In the genomic region with DNA sequence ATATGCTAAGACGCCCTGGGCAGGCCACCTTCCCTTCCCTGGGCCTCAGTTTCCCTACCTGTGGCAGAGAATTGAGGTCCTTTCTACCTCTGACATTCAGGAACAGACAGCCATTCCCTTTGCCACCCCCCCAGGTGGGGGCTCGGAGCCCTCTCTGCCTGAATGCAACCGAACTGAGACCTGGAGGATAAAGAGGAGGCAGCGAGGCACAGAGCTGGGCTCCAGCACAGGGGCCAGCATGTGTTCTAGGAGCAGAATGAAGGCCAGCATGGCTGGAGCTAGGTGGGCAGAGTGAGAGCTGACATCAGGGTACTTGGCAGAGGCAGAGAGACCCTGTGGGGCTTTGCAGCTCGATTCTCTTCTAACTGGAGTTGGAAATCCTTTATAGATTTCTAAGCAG, we compare ENCODE assay signal across 21 cellular contexts. TPM values are rescaled to one million over a fixed set of nuclear protein-coding genes. Genes with fewer than 3 reads are reported as not detected.
DNase-seq lines count a peak whose midpoint lies in the region; ATAC-seq and TF ChIP-seq lines count a peak whose summit lies in the region.
"Had no signal": no experiment of that assay in that cellular context is flagged by ENCODE, and none has a peak within 500 bp of the region (broad histone marks: within the 10 kb centered on the region; RNA-seq: fewer than 3 reads in every experiment).

No MANE protein-coding gene starts in this region.

- H3K27me3 Mint-ChIP-seq in stimulated activated memory B cell treated with anti-CD40 and anti-IgM and Interleukin-4, amounts not matched to agents 10 μg/mL and 1 μg/mL and 100 μg/mL, for 72 hours: no peaks in the 10 kb centered on the region
- peaks cover 2% of the 10 kb centered on the region for H3K27me3 Mint-ChIP-seq in activated T-helper 1 cell treated with anti-CD3 and anti-CD28 coated beads, Interleukin-12 subunit alpha, Interleukin-12 subunit beta, Interleukin-2, Interleukin-4 antibody, amounts not matched to agents 30 ng/mL and 10 ng/mL and 1 ng/mL, durations not matched to agents 14 hours and 24 hours and 36 hours (ENCODE audit: insufficient read depth)
- H3K27me3 Mint-ChIP-seq: IgD-negative memory B cell had no signal

- H3K27ac ChIP-seq in RWPE1 (peak overlapping the region; percentile 55; the same call in 1 of the 2 replicates), lower lobe of right lung (peak overlapping the region; percentile 0)
- H3K27ac ChIP-seq: 22Rv1; BLaER1 treated with 17β-estradiol and CSF1 and Interleukin-3, amounts not matched to agents 10 nM and 100 nM had no signal

- H3K4me3 ChIP-seq in lower lobe of right lung: no peak overlapping the region
- H3K4me3 ChIP-seq: BLaER1 treated with 17β-estradiol and CSF1 and Interleukin-3, amounts not matched to agents 10 nM and 100 nM had no signal

- ATAC-seq in lower lobe of right lung: no peak
- ATAC-seq in stimulated activated memory B cell treated with anti-CD40 and anti-IgM and Interleukin-4, amounts not matched to agents 10 μg/mL and 1 μg/mL and 100 μg/mL, for 72 hours: no peak
- ATAC-seq in Right ventricle myocardium inferior: no peak
- ATAC-seq: PC-3, SK-N-SH treated with all-trans-retinoic acid at 6 μM for 48 hours had no signal

- no peaks in the 10 kb centered on the region for H3K9me3 ChIP-seq in lower lobe of right lung

- peaks cover 7% of the 10 kb centered on the region for H3K9me3 Mint-ChIP-seq in stimulated activated memory B cell treated with anti-CD40 and anti-IgM and Interleukin-4, amounts not matched to agents 10 μg/mL and 1 μg/mL and 100 μg/mL, for 72 hours
- H3K9me3 Mint-ChIP-seq in activated T-helper 1 cell treated with anti-CD3 and anti-CD28 coated beads, Interleukin-12 subunit alpha, Interleukin-12 subunit beta, Interleukin-2, Interleukin-4 antibody, amounts not matched to agents 30 ng/mL and 10 ng/mL and 1 ng/mL, durations not matched to agents 14 hours and 24 hours and 36 hours: peaks cover 29% of the 10 kb centered on the region

- no peak overlapping the region for H3K4me3 Mint-ChIP-seq in stimulated activated memory B cell treated with anti-CD40 and anti-IgM and Interleukin-4, amounts not matched to agents 10 μg/mL and 1 μg/mL and 100 μg/mL, for 72 hours
- H3K4me3 Mint-ChIP-seq in activated T-helper 1 cell treated with anti-CD3 and anti-CD28 coated beads, Interleukin-12 subunit alpha, Interleukin-12 subunit beta, Interleukin-2, Interleukin-4 antibody, amounts not matched to agents 30 ng/mL and 10 ng/mL and 1 ng/mL, durations not matched to agents 14 hours and 24 hours and 36 hours: no peak overlapping the region

- CTCF ChIA-PET in RWPE1 (lab: Yijun Ruan, JAX): interaction anchor here (1.0 to 1.3 kb wide), 4 partner anchors 14 to 131 kb away, joined by 3 to 6 read pairs (median 4); no protein-coding TSS in a partner anchor

- H3K4me1 Mint-ChIP-seq in stimulated activated memory B cell treated with anti-CD40 and anti-IgM and Interleukin-4, amounts not matched to agents 10 μg/mL and 1 μg/mL and 100 μg/mL, for 72 hours: peaks cover 33% of the 10 kb centered on the region
- peaks cover 38% of the 10 kb centered on the region for H3K4me1 Mint-ChIP-seq in activated T-helper 1 cell treated with anti-CD3 and anti-CD28 coated beads, Interleukin-12 subunit alpha, Interleukin-12 subunit beta, Interleukin-2, Interleukin-4 antibody, amounts not matched to agents 30 ng/mL and 10 ng/mL and 1 ng/mL, durations not matched to agents 14 hours and 24 hours and 36 hours (ENCODE audit: low read depth)

- H3K36me3 ChIP-seq in lower lobe of right lung: peaks cover 17% of the 10 kb centered on the region

- POLR2A ChIA-PET in RWPE1 (lab: Yijun Ruan, JAX; ENCODE audit: low non-redundant PET): no interaction called here

- TF ChIP-seq CTCF in RWPE1 (conservative IDR thresholded peaks at IDR 0.05; ENCODE audit: low read depth): no peak
- no peak for TF ChIP-seq CTCF in lower lobe of right lung (IDR thresholded peaks at IDR 0.05)

- H3K4me1 ChIP-seq in lower lobe of right lung: peaks cover 27% of the 10 kb centered on the region

- H3K36me3 Mint-ChIP-seq in stimulated activated memory B cell treated with anti-CD40 and anti-IgM and Interleukin-4, amounts not matched to agents 10 μg/mL and 1 μg/mL and 100 μg/mL, for 72 hours: peaks cover 6% of the 10 kb centered on the region
- peaks cover 14% of the 10 kb centered on the region for H3K36me3 Mint-ChIP-seq in activated T-helper 1 cell treated with anti-CD3 and anti-CD28 coated beads, Interleukin-12 subunit alpha, Interleukin-12 subunit beta, Interleukin-2, Interleukin-4 antibody, amounts not matched to agents 30 ng/mL and 10 ng/mL and 1 ng/mL, durations not matched to agents 14 hours and 24 hours and 36 hours (ENCODE audit: low read depth)

- intact Hi-C loops in lower lobe of right lung (cut with DNase I): no loop called here
- intact Hi-C loops in Right ventricle myocardium inferior (cut with DNase I): no loop called here
- intact Hi-C loops in activated T-helper 1 cell treated with anti-CD3 and anti-CD28 coated beads, Interleukin-12 subunit alpha, Interleukin-12 subunit beta, Interleukin-2, Interleukin-4 antibody, amounts not matched to agents 30 ng/mL and 10 ng/mL and 1 ng/mL, durations not matched to agents 14 hours and 24 hours and 36 hours (cut with micrococcal nuclease): no loop called here

- DNase-seq in activated CD8-positive, alpha-beta memory T cell treated with anti-CD3 and anti-CD28 coated beads, Interleukin-2, amount 50 U/mL, for 48 hours: peak; percentile 33
- no peak for DNase-seq in activated CD8-positive, alpha-beta memory T cell treated with anti-CD3 and anti-CD28 coated beads for 24 hours
- no peak for DNase-seq in RWPE1 (ENCODE audit: low spot score)
- no peak for DNase-seq in lower lobe of right lung
- DNase-seq in Right ventricle myocardium inferior (ENCODE audit: missing footprints): no peak
- DNase-seq in NCI-H510A (lab: John Stamatoyannopoulos, UW): no peak
- DNase-seq in activated T-helper 1 cell treated with anti-CD3 and anti-CD28 coated beads, Interleukin-12 subunit alpha, Interleukin-12 subunit beta, Interleukin-2, Interleukin-4 antibody, amounts not matched to agents 30 ng/mL and 10 ng/mL and 1 ng/mL, durations not matched to agents 14 hours and 24 hours and 36 hours (ENCODE audit: low spot score): no peak
- DNase-seq: ACHN, EL, GF-D8, MV-4-11, NCI-H1105 treated with DMSO at 0.1 percent for 48 hours, NCI-H2081, NCI-H2171, NCI-H526 treated with DMSO at 0.1 percent for 48 hours had no signal

- peak overlapping the region; percentile 18 for H3K27ac Mint-ChIP-seq in stimulated activated memory B cell treated with anti-CD40 and anti-IgM and Interleukin-4, amounts not matched to agents 10 μg/mL and 1 μg/mL and 100 μg/mL, for 72 hours
- no peak overlapping the region for H3K27ac Mint-ChIP-seq in activated T-helper 1 cell treated with anti-CD3 and anti-CD28 coated beads, Interleukin-12 subunit alpha, Interleukin-12 subunit beta, Interleukin-2, Interleukin-4 antibody, amounts not matched to agents 30 ng/mL and 10 ng/mL and 1 ng/mL, durations not matched to agents 14 hours and 24 hours and 36 hours

- no peaks in the 10 kb centered on the region for H3K27me3 ChIP-seq in lower lobe of right lung (ENCODE audit: low read depth)
- H3K27me3 ChIP-seq: BLaER1 treated with 17β-estradiol and CSF1 and Interleukin-3, amounts not matched to agents 10 nM and 100 nM had no signal

RNA-seq across cellular contexts. Expression of a gene that starts 43.9 kb away (rescaled TPM):
- total RNA-seq in lower lobe of right lung (5.2 TPM), Right ventricle myocardium inferior (2.2 TPM)
- total RNA-seq in activated T-helper 1 cell treated with anti-CD3 and anti-CD28 coated beads, Interleukin-12 subunit alpha, Interleukin-12 subunit beta, Interleukin-2, Interleukin-4 antibody, amounts not matched to agents 30 ng/mL and 10 ng/mL and 1 ng/mL, durations not matched to agents 14 hours and 24 hours and 36 hours: 4.5 and 4.6 TPM in 2 replicates
